16 cellular contexts compared by ENCODE assay signal in genomic region chr10:113992601-113993011, GRCh38. TPM values are rescaled to one million over a fixed set of nuclear protein-coding genes. Genes with fewer than 3 reads are reported as not detected.
DNase-seq lines count a peak whose midpoint lies in the region; ATAC-seq, FAIRE-seq and TF ChIP-seq lines count a peak whose summit lies in the region.
"Had no signal": no experiment of that assay in that cellular context is flagged by ENCODE, and none has a peak within 500 bp of the region (broad histone marks: within the 10 kb centered on the region; RNA-seq: fewer than 3 reads in every experiment).

No MANE protein-coding gene starts in this region.

- H3K27me3 ChIP-seq in BLaER1 treated with 17β-estradiol and CSF1 and Interleukin-3, amounts not matched to agents 10 nM and 100 nM: no peaks in the 10 kb centered on the region
- peaks cover 0 to 14% (median 2%) of the 10 kb centered on the region in 3 donors for H3K27me3 ChIP-seq in psoas muscle (ENCODE audit: insufficient read depth in 3 of 3, low read length in 2 of 3)
- H3K27me3 ChIP-seq: upper lobe of left lung had no signal

- no peak for FAIRE-seq in HTR-8/SVneo (lab: Jason Lieb, UNC)

- ATAC-seq in psoas muscle (peak in 2 of 4 donors; percentile 44 to 62), HG03175 (IDR thresholded peaks at IDR 0.05; ENCODE audit: unreplicated experiment) (no peak), GM21786 (IDR thresholded peaks at IDR 0.05; ENCODE audit: unreplicated experiment) (no peak)
- ATAC-seq: stimulated activated naive CD8-positive, alpha-beta T cell treated with anti-CD3 and anti-CD28 coated beads, Interleukin-15, Interleukin-2, amounts not matched to agents 100 U/mL and 50 U/mL, for 24 hours had no signal

- DNase-seq in LoVo (ENCODE audit: low spot score) (peak; percentile 57), fibroblast of the aortic adventitia (ENCODE audit: low read depth) (peak; percentile 11), psoas muscle (peak; percentile 39 to 62), iPS-NIHi11 (ENCODE audit: low spot score) (no peak), HTR-8/SVneo (ENCODE audit: insufficient read length, low spot score) (no peak)
- DNase-seq: activated gamma-delta T cell; effector memory CD4-positive, alpha-beta T cell; NCI-H146; stimulated activated naive CD8-positive, alpha-beta T cell treated with anti-CD3 and anti-CD28 coated beads, Interleukin-15, Interleukin-2, amounts not matched to agents 100 U/mL and 50 U/mL, for 24 hours; upper lobe of left lung had no signal

- H3K4me1 ChIP-seq in BLaER1 treated with 17β-estradiol and CSF1 and Interleukin-3, amounts not matched to agents 10 nM and 100 nM: peaks cover 26 to 83% (median 46%) of the 10 kb centered on the region in 10 experiments
- no peaks in the 10 kb centered on the region for H3K4me1 ChIP-seq in psoas muscle

- H3K27ac ChIP-seq in BLaER1 treated with 17β-estradiol and CSF1 and Interleukin-3, amounts not matched to agents 10 nM and 100 nM: peak overlapping the region in 3 of 11 experiments; percentile 40 to 47 (median 44); a peak in 5 of 22 replicates
- no peak overlapping the region for H3K27ac ChIP-seq in psoas muscle
- H3K27ac ChIP-seq: upper lobe of left lung had no signal

- H3K4me3 ChIP-seq in BLaER1 treated with 17β-estradiol and CSF1 and Interleukin-3, amounts not matched to agents 10 nM and 100 nM: no peak overlapping the region
- no peak overlapping the region for H3K4me3 ChIP-seq in fibroblast of the aortic adventitia (ENCODE audit: low read depth, low read length)
- no peak overlapping the region for H3K4me3 ChIP-seq in psoas muscle
- H3K4me3 ChIP-seq: upper lobe of left lung had no signal

- no peaks in the 10 kb centered on the region for H4K20me1 ChIP-seq in BLaER1 treated with 17β-estradiol and CSF1 and Interleukin-3, amounts not matched to agents 10 nM and 100 nM

- H3K36me3 ChIP-seq in BLaER1 treated with 17β-estradiol and CSF1 and Interleukin-3, amounts not matched to agents 10 nM and 100 nM: no peaks in the 10 kb centered on the region
- no peaks in the 10 kb centered on the region for H3K36me3 ChIP-seq in psoas muscle (ENCODE audit: insufficient read depth in 1 of 2, low read depth in 1 of 2)
- H3K36me3 ChIP-seq: upper lobe of left lung had no signal

- no peak for TF ChIP-seq CTCF in fibroblast of the aortic adventitia (IDR thresholded peaks at IDR 0.05; ENCODE audit: insufficient read depth, low read length)
- TF ChIP-seq CTCF in psoas muscle (IDR thresholded peaks at IDR 0.05): no peak

- WGBS in psoas muscle, 3 donors: 28 to 51% (median 33%) methylated on average over 6 of the region's 6 CpGs

- intact Hi-C loops in psoas muscle (cut with DNase I): no loop called here

- peak overlapping the region in 2 of 11 experiments; percentile 52 to 58; a peak in 1 of 22 replicates for H3K9ac ChIP-seq in BLaER1 treated with 17β-estradiol and CSF1 and Interleukin-3, amounts not matched to agents 10 nM and 100 nM

- peak overlapping the region; percentile 27 to 96 (median 85) for H3K4me2 ChIP-seq in BLaER1 treated with 17β-estradiol and CSF1 and Interleukin-3, amounts not matched to agents 10 nM and 100 nM

- H3K9me3 ChIP-seq in BLaER1 treated with 17β-estradiol and CSF1 and Interleukin-3, amounts not matched to agents 10 nM and 100 nM (replicated peaks in 1 of 11): peaks cover 0 to 7% (median 4%) of the 10 kb centered on the region in 11 experiments; a peak in 18 of 22 replicates
- H3K9me3 ChIP-seq in psoas muscle: no peaks in the 10 kb centered on the region
- H3K9me3 ChIP-seq: upper lobe of left lung had no signal

RNA-seq across cellular contexts. Expression of gene ADRB1, which starts 51.1 kb away (rescaled TPM):
- total RNA-seq in fibroblast of the aortic adventitia (ENCODE audit: low replicate concordance) (not detected in 2 replicates), psoas muscle (under 1 TPM; 0.13 to 0.40 (median 0.29) TPM)
- polyA plus RNA-seq in psoas muscle: under 1 TPM in 2 of 3 donors, not detected in 1; 0.03 to 0.12 TPM
- total RNA-seq: fibroblast of lung, RPMI7951 had no signal
- polyA plus RNA-seq: AG04450, fibroblast of lung had no signal

Comparison
In these comparisons a context has a peak if more than half of its experiments do, and no peak if none do; other contexts are left out.
1. DNase-seq: peak in LoVo (single experiment), fibroblast of the aortic adventitia (single experiment) and psoas muscle (2 of 2); none in iPS-NIHi11 (single experiment) and HTR-8/SVneo (single experiment).